Comparison of ENCODE assay signal across 12 cellular contexts in the genomic region with DNA sequence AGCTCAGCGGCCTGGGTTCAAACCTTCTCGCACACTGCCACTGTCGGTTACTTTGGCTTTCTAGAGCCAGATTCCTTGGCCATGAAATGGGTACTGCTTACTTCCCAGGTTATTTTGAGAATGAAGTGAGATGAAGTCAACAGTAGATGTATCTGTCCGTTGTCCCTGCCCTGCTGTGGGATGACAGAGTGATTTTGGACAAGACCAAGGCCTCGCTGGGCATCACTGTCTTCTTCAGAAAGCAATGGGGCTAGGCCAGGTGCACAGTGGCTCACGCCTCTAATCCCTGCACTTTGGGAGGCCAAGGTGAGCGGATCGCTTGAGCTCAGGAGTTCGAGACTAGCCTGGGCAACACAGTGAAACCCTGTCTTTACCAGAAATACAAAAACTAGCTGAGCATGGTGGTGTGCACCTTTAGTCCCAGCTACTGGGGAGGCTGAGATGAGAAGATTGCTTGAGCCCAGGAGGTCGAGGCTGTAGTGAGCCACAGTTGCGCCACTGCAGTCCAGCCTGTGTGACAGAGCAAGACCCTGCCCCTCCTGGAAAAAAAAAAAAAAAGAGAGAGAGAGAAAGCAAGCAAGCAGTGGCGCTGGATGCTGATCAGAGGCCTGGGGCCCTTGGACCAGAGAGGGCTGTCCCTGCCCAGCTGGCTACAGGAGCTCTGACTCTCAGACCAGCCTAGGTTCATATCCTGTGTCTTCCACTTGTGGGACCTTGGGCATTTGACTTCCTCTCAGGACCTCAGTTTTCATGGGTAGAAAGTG. TPM values are rescaled to one million over a fixed set of nuclear protein-coding genes. Genes with fewer than 3 reads are reported as not detected.
DNase-seq lines count a peak whose midpoint lies in the region; ATAC-seq and TF ChIP-seq lines count a peak whose summit lies in the region.
"Had no signal": no experiment of that assay in that cellular context is flagged by ENCODE, and none has a peak within 500 bp of the region (broad histone marks: within the 10 kb centered on the region; RNA-seq: fewer than 3 reads in every experiment).

No MANE protein-coding gene starts in this region.

- no peak for TF ChIP-seq POLR2A in thyroid gland (IDR thresholded peaks at IDR 0.05)

- H3K27me3 Mint-ChIP-seq in endodermal cell (ENCODE audit: insufficient read depth) = no peaks in the 10 kb centered on the region
- H3K27me3 Mint-ChIP-seq: effector memory CD8-positive, alpha-beta T cell; stimulated activated naive CD8-positive, alpha-beta T cell treated with anti-CD3 and anti-CD28 coated beads, Interleukin-15, Interleukin-2, amounts not matched to agents 100 ng/mL and 50 ng/mL, for 24 hours had no signal

- intact Hi-C loops in thyroid gland (cut with DNase I) = no loop called here

- H3K9me3 ChIP-seq in KOPT-K1 (ENCODE audit: insufficient read depth, low read length, poor library complexity, severe bottlenecking) (no peaks in the 10 kb centered on the region), endodermal cell (ENCODE audit: control insufficient read depth, low read length) (no peaks in the 10 kb centered on the region), muscle layer of duodenum (ENCODE audit: control insufficient read depth in 1 of 2, low read length in 2 of 2) (no peaks in the 10 kb centered on the region), thyroid gland (no peaks in the 10 kb centered on the region)

- ATAC-seq in HG02610 (IDR thresholded peaks at IDR 0.05; ENCODE audit: unreplicated experiment) = no peak
- ATAC-seq in GM21737 (IDR thresholded peaks at IDR 0.05; ENCODE audit: unreplicated experiment) = no peak
- ATAC-seq: effector memory CD8-positive, alpha-beta T cell had no signal

- peaks cover 21% of the 10 kb centered on the region for H3K4me1 ChIP-seq in endodermal cell (ENCODE audit: control insufficient read depth, insufficient read depth, low read length)
- H3K4me1 ChIP-seq in muscle layer of duodenum (ENCODE audit: control insufficient read depth in 1 of 2, insufficient read depth in 2 of 2, low read length in 2 of 2) = peaks cover 31 to 53% of the 10 kb centered on the region in 2 donors
- H3K4me1 ChIP-seq in thyroid gland = peaks cover 73 to 97% of the 10 kb centered on the region in 2 donors

- peak overlapping the region; percentile 61 for H3K9ac ChIP-seq in endodermal cell (ENCODE audit: extremely low read depth, low read length, poor library complexity, severe bottlenecking)

- peaks cover 80% of the 10 kb centered on the region for H3K4me1 Mint-ChIP-seq in endodermal cell

- H3K4me3 Mint-ChIP-seq in endodermal cell = no peak overlapping the region
- H3K4me3 Mint-ChIP-seq: activated naive CD4-positive, alpha-beta T cell treated with anti-CD3 and anti-CD28 coated beads for 36 hours; effector memory CD8-positive, alpha-beta T cell; stimulated activated naive CD8-positive, alpha-beta T cell treated with anti-CD3 and anti-CD28 coated beads, Interleukin-15, Interleukin-2, amounts not matched to agents 100 ng/mL and 50 ng/mL, for 24 hours had no signal

- H3K36me3 Mint-ChIP-seq in endodermal cell (ENCODE audit: low read depth) = peaks cover 8% of the 10 kb centered on the region

- TF ChIP-seq CTCF in endodermal cell (conservative IDR thresholded peaks at IDR 0.05) (no peak), thyroid gland (IDR thresholded peaks at IDR 0.05) (no peak)

- peak overlapping the region; percentile 69 for H3K27ac ChIP-seq in KOPT-K1 (ENCODE audit: low read depth, low read length, poor library complexity, severe bottlenecking)
- peak overlapping the region; percentile 65 for H3K27ac ChIP-seq in endodermal cell (ENCODE audit: low read depth, low read length)
- peak overlapping the region; percentile 90 for H3K27ac ChIP-seq in muscle layer of duodenum (ENCODE audit: low read length)
- H3K27ac ChIP-seq in thyroid gland = peak overlapping the region in 2 of 3 donors; percentile 24 to 62

- H3K27me3 ChIP-seq in endodermal cell (ENCODE audit: control insufficient read depth, insufficient read depth, low read length, poor library complexity, severe bottlenecking) (no peaks in the 10 kb centered on the region), muscle layer of duodenum (ENCODE audit: low read depth, low read length) (no peaks in the 10 kb centered on the region), thyroid gland (no peaks in the 10 kb centered on the region)

- H3K27ac Mint-ChIP-seq in endodermal cell = peak overlapping the region; percentile 90

- H3K4me3 ChIP-seq in endodermal cell (ENCODE audit: low read length) (peak overlapping the region; percentile 54), muscle layer of duodenum (ENCODE audit: low read depth in 1 of 2, low read length in 2 of 2) (no peak overlapping the region), thyroid gland (replicated peaks in 1 of 3) (no peak overlapping the region)

- H3K9me3 Mint-ChIP-seq in endodermal cell = no peaks in the 10 kb centered on the region
- H3K9me3 Mint-ChIP-seq: activated naive CD4-positive, alpha-beta T cell treated with anti-CD3 and anti-CD28 coated beads for 36 hours; effector memory CD8-positive, alpha-beta T cell; stimulated activated naive CD8-positive, alpha-beta T cell treated with anti-CD3 and anti-CD28 coated beads, Interleukin-15, Interleukin-2, amounts not matched to agents 100 ng/mL and 50 ng/mL, for 24 hours had no signal

- DNase-seq in endodermal cell = no peak
- DNase-seq in thyroid gland = no peak
- no peak for DNase-seq in NCI-H128 (lab: John Stamatoyannopoulos, UW; ENCODE audit: unreplicated experiment)
- DNase-seq in anterior cingulate cortex (lab: John Stamatoyannopoulos, UW) = no peak
- DNase-seq: activated naive CD4-positive, alpha-beta T cell treated with anti-CD3 and anti-CD28 coated beads for 36 hours; effector memory CD8-positive, alpha-beta T cell; NCI-H1105 treated with DMSO at 0.1 percent for 48 hours had no signal

- H3K36me3 ChIP-seq in KOPT-K1 (ENCODE audit: insufficient read depth, low read length) = no peaks in the 10 kb centered on the region
- H3K36me3 ChIP-seq in endodermal cell (ENCODE audit: control insufficient read depth, insufficient read depth, low read length) = peaks cover 5% of the 10 kb centered on the region
- no peaks in the 10 kb centered on the region for H3K36me3 ChIP-seq in muscle layer of duodenum (ENCODE audit: control insufficient read depth in 1 of 2, insufficient read depth in 2 of 2, low read length in 2 of 2)
- peaks cover 0 to 4% of the 10 kb centered on the region in 2 donors for H3K36me3 ChIP-seq in thyroid gland

- 93% methylated on average over 10 to 12 of the region's 12 CpGs for WGBS in endodermal cell (ENCODE audit: insufficient coverage in 1 of 2, insufficient read length in 1 of 2), 2 experiments
- 85 to 89% methylated on average over 11 to 12 of the region's 12 CpGs for WGBS in thyroid gland, 2 donors

RNA-seq across cellular contexts. Expression of gene ZMIZ1, which starts 25.8 kb away (rescaled TPM):
- total RNA-seq in endodermal cell (10 to 100 TPM; 65.3 to 67.5 TPM), thyroid gland (100 to 1,000 TPM in 2 of 4 donors, 10 to 100 TPM in 2; 59.9 to 128 (median 94.4) TPM)
- 77.5 TPM for polyA plus RNA-seq in endodermal cell (2013, experiment 1 of 2)
- 68.6 TPM for polyA plus RNA-seq in endodermal cell (2013, experiment 2 of 2)
